ENCODE assay signal across 9 cellular contexts in the genomic region with DNA sequence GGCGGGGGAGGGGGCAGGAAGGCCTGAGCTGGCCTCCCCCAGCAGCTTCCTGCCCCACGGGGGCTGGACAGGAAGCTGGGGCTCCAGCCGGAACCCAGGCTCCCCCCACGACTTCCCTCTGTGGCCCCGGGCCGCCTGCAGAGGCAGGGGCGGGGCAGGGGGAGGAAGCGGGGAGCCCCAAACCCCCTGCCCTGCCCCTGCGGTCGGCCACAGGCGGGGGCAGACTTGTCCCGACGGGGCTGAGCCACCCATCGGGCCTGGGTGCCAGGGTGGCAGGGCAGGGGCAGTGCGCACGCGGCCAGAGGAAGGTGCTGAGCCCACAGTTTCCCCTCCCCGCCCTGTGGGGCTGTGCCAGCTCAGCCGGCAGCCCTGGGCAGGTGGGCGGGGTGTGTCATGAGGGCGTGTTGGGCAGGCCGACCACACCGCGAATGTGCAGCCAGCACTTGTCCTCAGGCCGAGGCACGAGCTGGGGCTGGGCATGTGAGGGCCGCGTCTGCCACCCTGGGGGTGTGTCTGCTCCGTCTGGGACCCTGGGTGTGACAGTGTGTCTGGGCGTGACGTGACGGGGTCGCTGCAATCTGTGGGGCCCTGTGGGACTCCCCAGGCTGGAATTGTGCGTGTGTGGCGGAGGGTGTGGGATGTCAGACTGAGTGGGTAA. TPM values are rescaled to one million over a fixed set of nuclear protein-coding genes. Genes with fewer than 3 reads are reported as not detected.
DNase-seq lines count a peak whose midpoint lies in the region; ATAC-seq, FAIRE-seq and TF ChIP-seq lines count a peak whose summit lies in the region.
"Had no signal": no experiment of that assay in that cellular context is flagged by ENCODE, and none has a peak within 500 bp of the region (broad histone marks: within the 10 kb centered on the region; RNA-seq: fewer than 3 reads in every experiment).

No MANE protein-coding gene starts in this region.

- DNase-seq in MM.1S (peak; percentile 95), endothelial cell of umbilical vein (ENCODE audit: low read depth, low spot score) (peak; percentile 88), natural killer cell (peak; percentile 89), iPS-NIHi7 (ENCODE audit: extremely low spot score) (no peak)
- peak; percentile 93 for DNase-seq in activated CD8-positive, alpha-beta memory T cell treated with anti-CD3 and anti-CD28 coated beads for 24 hours
- DNase-seq in stimulated activated naive CD8-positive, alpha-beta T cell treated with anti-CD3 and anti-CD28 coated beads, Interleukin-15, amount 100 ng/mL, for 72 hours, result peak; percentile 84 to 88

- H3K4me3 Mint-ChIP-seq in natural killer cell, result peak overlapping the region; percentile 85
- H3K4me3 Mint-ChIP-seq in stimulated activated naive CD8-positive, alpha-beta T cell treated with anti-CD3 and anti-CD28 coated beads, Interleukin-15, amount 100 ng/mL, for 72 hours, result peak overlapping the region; percentile 81 to 82

- H2AFZ ChIP-seq in MM.1S (ENCODE audit: low read length) (peak overlapping the region; percentile 37), endothelial cell of umbilical vein (ENCODE audit: low read depth, low read length) (no peak overlapping the region)

- H4K20me1 ChIP-seq in MM.1S (ENCODE audit: insufficient read depth, low read length), result no peaks in the 10 kb centered on the region
- H4K20me1 ChIP-seq in endothelial cell of umbilical vein (replicated peaks; ENCODE audit: control insufficient read depth, extremely low read depth, insufficient read depth, low read length), result no peaks in the 10 kb centered on the region

- H3K27me3 Mint-ChIP-seq in natural killer cell (ENCODE audit: low read depth in 2 of 2), result no peaks in the 10 kb centered on the region
- H3K27me3 Mint-ChIP-seq in stimulated activated naive CD8-positive, alpha-beta T cell treated with anti-CD3 and anti-CD28 coated beads, Interleukin-15, amount 100 ng/mL, for 72 hours, result no peaks in the 10 kb centered on the region

- H3K9me3 Mint-ChIP-seq in natural killer cell, result no peaks in the 10 kb centered on the region
- no peaks in the 10 kb centered on the region for H3K9me3 Mint-ChIP-seq in stimulated activated naive CD8-positive, alpha-beta T cell treated with anti-CD3 and anti-CD28 coated beads, Interleukin-15, amount 100 ng/mL, for 72 hours

- dilution Hi-C loops in endothelial cell of umbilical vein (cut with MboI; ENCODE audit: extremely low pct_ligation_motif_present, low sequenced_read_pairs), result no loop called here

- no peaks in the 10 kb centered on the region for H3K36me3 Mint-ChIP-seq in natural killer cell

- peak overlapping the region; percentile 94 to 97 for H3K27ac Mint-ChIP-seq in natural killer cell
- peak overlapping the region; percentile 86 to 94 for H3K27ac Mint-ChIP-seq in stimulated activated naive CD8-positive, alpha-beta T cell treated with anti-CD3 and anti-CD28 coated beads, Interleukin-15, amount 100 ng/mL, for 72 hours

- H3K9me3 ChIP-seq in ES-I3 (ENCODE audit: control insufficient read depth, insufficient read depth, low read length) (no peaks in the 10 kb centered on the region), MM.1S (replicated peaks; ENCODE audit: insufficient read depth, low read length) (no peaks in the 10 kb centered on the region), endothelial cell of umbilical vein (replicated peaks; ENCODE audit: control insufficient read depth, insufficient read depth, low read length) (no peaks in the 10 kb centered on the region)

- ATAC-seq in GM21576 (IDR thresholded peaks at IDR 0.05; ENCODE audit: unreplicated experiment), result peak; percentile 49
- peak; percentile 46 to 78 (median 61) for ATAC-seq in natural killer cell
- peak; percentile 84 for ATAC-seq in stimulated activated naive CD8-positive, alpha-beta T cell treated with anti-CD3 and anti-CD28 coated beads, Interleukin-15, amount 100 ng/mL, for 72 hours

- H3F3A ChIP-seq in MM.1S (ENCODE audit: insufficient read depth, low read length), result peaks cover 28% of the 10 kb centered on the region

- H3K27ac ChIP-seq in MM.1S (ENCODE audit: low read length), result peak overlapping the region; percentile 75
- H3K27ac ChIP-seq in endothelial cell of umbilical vein (ENCODE audit: insufficient read depth, low read depth, low read length), result peak overlapping the region; percentile 100

- no TSS peak for BruUV-seq in endothelial cell of umbilical vein (replicated peaks; lab: Mats Ljungman, UMichigan)

- H3K4me1 ChIP-seq in ES-I3 (ENCODE audit: insufficient read depth, low read length) (peaks cover 42% of the 10 kb centered on the region), MM.1S (ENCODE audit: low read length) (peaks cover 18% of the 10 kb centered on the region), endothelial cell of umbilical vein (ENCODE audit: control insufficient read depth, extremely low read depth, insufficient read depth, low read length) (peaks cover 61% of the 10 kb centered on the region)

- intact Hi-C loops in endothelial cell of umbilical vein (cut with micrococcal nuclease) (loop anchor here (1.0 kb wide), 1 partner anchor 24 kb away; no protein-coding TSS in a partner anchor), natural killer cell (cut with micrococcal nuclease) (loop anchor here (1.0 to 5.0 kb wide), 5 partner anchors 19 to 861 kb away; no protein-coding TSS in a partner anchor)

- H3K4me2 ChIP-seq in MM.1S (ENCODE audit: low read depth, low read length) (peak overlapping the region; percentile 93), endothelial cell of umbilical vein (ENCODE audit: insufficient read depth, low read length) (peak overlapping the region; percentile 63)

- H3K4me1 Mint-ChIP-seq in natural killer cell, result peaks cover 83 to 88% of the 10 kb centered on the region in 2 donors
- H3K4me1 Mint-ChIP-seq in stimulated activated naive CD8-positive, alpha-beta T cell treated with anti-CD3 and anti-CD28 coated beads, Interleukin-15, amount 100 ng/mL, for 72 hours, result peaks cover 90% of the 10 kb centered on the region

- TF ChIP-seq POLR2A in endothelial cell of umbilical vein (IDR thresholded peaks at IDR 0.05; ENCODE audit: low read depth, low read length), result no peak

- H3K4me3 ChIP-seq in MM.1S (ENCODE audit: low read length), result peak overlapping the region; percentile 60
- peak overlapping the region in 1 of 3 experiments; percentile 1 for H3K4me3 ChIP-seq in endothelial cell of umbilical vein (replicated peaks in 1 of 3; ENCODE audit: insufficient read depth in 1 of 3, low read depth in 1 of 3, low read length in 3 of 3)

- H3K27me3 ChIP-seq in MM.1S (replicated peaks; ENCODE audit: insufficient read depth, low read length) (no peaks in the 10 kb centered on the region), endothelial cell of umbilical vein (ENCODE audit: control insufficient read depth in 2 of 2, insufficient read depth in 2 of 2, low read length in 2 of 2) (no peaks in the 10 kb centered on the region)

- peak; percentile 86 for FAIRE-seq in endothelial cell of umbilical vein (lab: Jason Lieb, UNC)
- FAIRE-seq: TTC549 had no signal

- H3K36me3 ChIP-seq in ES-I3 (ENCODE audit: insufficient read depth, low read length), result no peaks in the 10 kb centered on the region
- no peaks in the 10 kb centered on the region for H3K36me3 ChIP-seq in MM.1S (replicated peaks; ENCODE audit: insufficient read depth, low read length)
- H3K36me3 ChIP-seq in endothelial cell of umbilical vein (ENCODE audit: control insufficient read depth in 2 of 2, extremely low read depth in 1 of 2, insufficient read depth in 2 of 2, low read length in 2 of 2), result peaks cover 8 to 32% of the 10 kb centered on the region in 2 experiments

- POLR2A ChIA-PET in endothelial cell of umbilical vein (lab: Charles Lee), result interaction anchor here (1.0 kb wide), 1 partner anchor 25 kb away, joined by 3 read pairs; no protein-coding TSS in a partner anchor

- H3K9me2 ChIP-seq in MM.1S (replicated peaks; ENCODE audit: insufficient read depth, low read length), result no peaks in the 10 kb centered on the region

- H3K79me2 ChIP-seq in MM.1S (ENCODE audit: low read length), result peaks cover 3% of the 10 kb centered on the region; the same call in 1 of the 2 replicates
- H3K79me2 ChIP-seq in endothelial cell of umbilical vein (ENCODE audit: control insufficient read depth, insufficient read depth, low read length), result peaks cover 10% of the 10 kb centered on the region

- no peaks in the 10 kb centered on the region for H3K9me1 ChIP-seq in endothelial cell of umbilical vein (replicated peaks; ENCODE audit: control insufficient read depth, extremely low read depth, insufficient read depth, low read length)

- TF ChIP-seq CTCF in MM.1S (IDR thresholded peaks at IDR 0.05; ENCODE audit: low read length), result no peak
- TF ChIP-seq CTCF in endothelial cell of umbilical vein (IDR thresholded peaks at IDR 0.05; ENCODE audit: extremely low read depth in 1 of 2, insufficient read depth in 1 of 2, low read depth in 1 of 2, low read length in 2 of 2), result no peak
- no peak for TF ChIP-seq CTCF in natural killer cell (IDR thresholded peaks at IDR 0.05)

- H3K9ac ChIP-seq in ES-I3 (ENCODE audit: low read depth, low read length), result peak overlapping the region; percentile 34; the same call in 1 of the 2 replicates
- H3K9ac ChIP-seq in MM.1S (ENCODE audit: low read length), result peak overlapping the region; percentile 73
- peak overlapping the region; percentile 65 for H3K9ac ChIP-seq in endothelial cell of umbilical vein (replicated peaks; ENCODE audit: extremely low read depth, insufficient read depth, low read length)

- CTCF ChIA-PET in endothelial cell of umbilical vein (lab: Charles Lee), result interaction anchor here (0.9 to 3.1 kb wide), 7 partner anchors 17 to 243 kb away, joined by 3 to 28 read pairs (median 4); partner anchors contain the start of genes CCDC97 and TGFB1

RNA-seq across cellular contexts. Expression of gene CCDC97, which starts 17.7 kb away (rescaled TPM):
- total RNA-seq in endothelial cell of umbilical vein (24.2 and 27.2 TPM in 2 replicates), natural killer cell (10 to 100 TPM; 41.1 to 44.3 (median 44.0) TPM)
- polyA plus RNA-seq in endothelial cell of umbilical vein, result 19.7 and 20.7 TPM in 2 replicates
- polyA plus RNA-seq in endothelial cell of umbilical vein (2011; cell fraction: cytosol; rRNA removed), result 11.1 and 12.9 TPM in 2 replicates
- 13.2 TPM in 2 replicates for polyA plus RNA-seq in endothelial cell of umbilical vein (2011; cell fraction: nucleus; rRNA removed)
- 16.7 and 18.4 TPM in 2 replicates for polyA plus RNA-seq in endothelial cell of umbilical vein (2012)
- 16.3 and 20.4 TPM in 2 replicates for polyA minus RNA-seq in endothelial cell of umbilical vein
- polyA minus RNA-seq in endothelial cell of umbilical vein (2011; cell fraction: cytosol; rRNA and poly(A)+ RNA removed), result 7.8 TPM
- 13.1 and 19.1 TPM in 2 replicates for polyA minus RNA-seq in endothelial cell of umbilical vein (2011; cell fraction: nucleus; rRNA and poly(A)+ RNA removed)

RNA-seq across cellular contexts. Expression of gene TGFB1, which starts 26.1 kb away (rescaled TPM):
- total RNA-seq in endothelial cell of umbilical vein (250 and 294 TPM in 2 replicates), natural killer cell (100 to 1,000 TPM; 682 to 761 (median 729) TPM)
- 57.7 and 64.4 TPM in 2 replicates for polyA plus RNA-seq in endothelial cell of umbilical vein
- 45.5 and 55.4 TPM in 2 replicates for polyA plus RNA-seq in endothelial cell of umbilical vein (2011; cell fraction: cytosol; rRNA removed)
- polyA plus RNA-seq in endothelial cell of umbilical vein (2011; cell fraction: nucleus; rRNA removed), result 60.3 and 98.2 TPM in 2 replicates
- polyA plus RNA-seq in endothelial cell of umbilical vein (2012), result 156 and 226 TPM in 2 replicates
- 39.1 and 71.3 TPM in 2 replicates for polyA minus RNA-seq in endothelial cell of umbilical vein
- 4.2 TPM for polyA minus RNA-seq in endothelial cell of umbilical vein (2011; cell fraction: cytosol; rRNA and poly(A)+ RNA removed)
- 35.5 and 47.3 TPM in 2 replicates for polyA minus RNA-seq in endothelial cell of umbilical vein (2011; cell fraction: nucleus; rRNA and poly(A)+ RNA removed)

RNA-seq across cellular contexts. Expression of gene B9D2, which starts 36.3 kb away (rescaled TPM):
- total RNA-seq in endothelial cell of umbilical vein (12.2 and 13.6 TPM in 2 replicates), natural killer cell (10 to 100 TPM; 18.1 to 22.2 (median 18.7) TPM)
- polyA plus RNA-seq in endothelial cell of umbilical vein, result 23.9 and 28.4 TPM in 2 replicates
- 14.7 and 16.7 TPM in 2 replicates for polyA plus RNA-seq in endothelial cell of umbilical vein (2011; cell fraction: cytosol; rRNA removed)
- polyA plus RNA-seq in endothelial cell of umbilical vein (2011; cell fraction: nucleus; rRNA removed), result 8.2 and 9.1 TPM in 2 replicates
- polyA plus RNA-seq in endothelial cell of umbilical vein (2012), result 8.9 and 13.5 TPM in 2 replicates
- polyA minus RNA-seq in endothelial cell of umbilical vein, result 3.0 and 3.8 TPM in 2 replicates
- 2.3 TPM for polyA minus RNA-seq in endothelial cell of umbilical vein (2011; cell fraction: cytosol; rRNA and poly(A)+ RNA removed)
- 2.4 and 2.6 TPM in 2 replicates for polyA minus RNA-seq in endothelial cell of umbilical vein (2011; cell fraction: nucleus; rRNA and poly(A)+ RNA removed)

RNA-seq across cellular contexts. Expression of gene TMEM91, which starts 48.7 kb away (rescaled TPM):
- total RNA-seq in endothelial cell of umbilical vein (13.2 and 15.8 TPM in 2 replicates), natural killer cell (10 to 100 TPM; 13.6 to 22.8 (median 20.8) TPM)
- 9.0 and 12.0 TPM in 2 replicates for polyA plus RNA-seq in endothelial cell of umbilical vein
- 6.5 and 6.9 TPM in 2 replicates for polyA plus RNA-seq in endothelial cell of umbilical vein (2011; cell fraction: cytosol; rRNA removed)
- polyA plus RNA-seq in endothelial cell of umbilical vein (2011; cell fraction: nucleus; rRNA removed), result 23.0 and 25.8 TPM in 2 replicates
- 9.3 and 18.2 TPM in 2 replicates for polyA plus RNA-seq in endothelial cell of umbilical vein (2012)
- polyA minus RNA-seq in endothelial cell of umbilical vein, result 5.6 and 11.3 TPM in 2 replicates
- polyA minus RNA-seq in endothelial cell of umbilical vein (2011; cell fraction: cytosol; rRNA and poly(A)+ RNA removed), result not detected
- 10.9 and 15.4 TPM in 2 replicates for polyA minus RNA-seq in endothelial cell of umbilical vein (2011; cell fraction: nucleus; rRNA and poly(A)+ RNA removed)
